ENCODE assay signal across 2 cellular contexts in genomic region chr15:79515628-79516027, GRCh38.
A peak's percentile ranks its signal among the peaks of the same experiment; 100 is the strongest.
TF ChIP-seq lines count a peak whose summit lies in the region.

No MANE protein-coding gene starts in this region.

TF ChIP-seq in liver, 16 proteins besides CTCF, POLR2A, EP300 and RAD21 (continued from another document):
- TF ChIP-seq TAF1 (conservative IDR thresholded peaks at IDR 0.05) (no peak), EGR1 (IDR thresholded peaks at IDR 0.05; ENCODE audit: low read depth in 2 of 2) (no peak), HNF4G (IDR thresholded peaks at IDR 0.05) (no peak), NR2F2 (IDR thresholded peaks at IDR 0.05) (no peak), GABPA (IDR thresholded peaks at IDR 0.05 in 1 of 2, conservative IDR thresholded peaks at IDR 0.05 in 1 of 2) (no peak), ATF3 (IDR thresholded peaks at IDR 0.05) (no peak), YY1 (IDR thresholded peaks at IDR 0.05) (peak; percentile 31)

TF ChIP-seq in HepG2, 621 proteins besides CTCF, POLR2A, EP300 and RAD21 (continued from another document):
- TF ChIP-seq ZNF609 (CRISPR knock-in tag; IDR thresholded peaks at IDR 0.05; ENCODE audit: borderline replicate concordance) = no peak
- no peak for TF ChIP-seq ZNF329 (CRISPR knock-in tag; IDR thresholded peaks at IDR 0.05; ENCODE audit: low read depth)
- TF ChIP-seq MAFF (IDR thresholded peaks at IDR 0.05; ENCODE audit: low read depth, low read length) = no peak
- no peak for TF ChIP-seq ZC3H4 (CRISPR knock-in tag; IDR thresholded peaks at IDR 0.05; ENCODE audit: borderline replicate concordance)
- no peak for TF ChIP-seq ZNF24 (IDR thresholded peaks at IDR 0.05)
- no peak for TF ChIP-seq MXI1 (IDR thresholded peaks at IDR 0.05; ENCODE audit: borderline replicate concordance, low read depth, low read length)
- TF ChIP-seq NPAS2 (CRISPR knock-in tag; IDR thresholded peaks at IDR 0.05; ENCODE audit: borderline replicate concordance) = no peak
- TF ChIP-seq ZNF362 (CRISPR knock-in tag; IDR thresholded peaks at IDR 0.05; ENCODE audit: borderline replicate concordance) = no peak
- TF ChIP-seq ZSCAN21 (CRISPR knock-in tag; IDR thresholded peaks at IDR 0.05; ENCODE audit: borderline replicate concordance) = no peak
